In genomic region chr5:156523607-156524006, GRCh38 we compare ENCODE assay signal across 30 cellular contexts.
"Had no signal": no experiment of that assay in that cellular context is flagged by ENCODE, and none has a peak within 500 bp of the region (broad histone marks: within the 10 kb centered on the region; RNA-seq: fewer than 3 reads in every experiment).

No MANE protein-coding gene starts in this region.

- H3K4me1 ChIP-seq: neural progenitor cell, parathyroid adenoma, spleen, thyroid gland, tibial nerve, upper lobe of left lung, vagina had no signal

- H3K4me3 ChIP-seq: neural progenitor cell, ovary, psoas muscle, skin epidermis, smooth muscle cell, spleen, thoracic aorta, thyroid gland, tibial nerve, upper lobe of left lung, vagina had no signal

- FAIRE-seq: urothelium cell line had no signal

- ATAC-seq: naive thymus-derived CD4-positive, alpha-beta T cell; natural killer cell; psoas muscle; right cardiac atrium; sciatic nerve; stimulated activated memory B cell treated with anti-CD40 and anti-IgM and Interleukin-4, amounts not matched to agents 10 μg/mL and 1 μg/mL and 100 μg/mL, for 72 hours; stimulated activated naive CD8-positive, alpha-beta T cell treated with anti-CD3 and anti-CD28 coated beads, Interleukin-15, amount 100 ng/mL, for 72 hours; stimulated activated naive CD8-positive, alpha-beta T cell treated with anti-CD3 and anti-CD28 coated beads, Interleukin-15, Interleukin-2, amounts not matched to agents 100 U/mL and 50 U/mL, for 24 hours had no signal

- H3K9me3 ChIP-seq: ovary, thyroid gland, upper lobe of left lung, vagina had no signal

- H3K27ac ChIP-seq: neural progenitor cell, ovary, parathyroid adenoma, psoas muscle, skin epidermis, spleen, thoracic aorta, thyroid gland, tibial nerve, upper lobe of left lung, vagina had no signal

- H3K36me3 ChIP-seq: neural progenitor cell, ovary, spleen, thoracic aorta, thyroid gland, tibial nerve, upper lobe of left lung, vagina had no signal

- DNase-seq: naive thymus-derived CD4-positive, alpha-beta T cell; natural killer cell; occipital lobe; ovary; posterior cingulate gyrus; psoas muscle; right cardiac atrium; spleen; stimulated activated CD4-positive, alpha-beta T cell treated with anti-CD3 and anti-CD28 coated beads, Interleukin-12 subunit alpha, Interleukin-12 subunit beta, amount 100 ng/mL, for 4 hours; stimulated activated CD4-positive, alpha-beta T cell treated with anti-CD3 and anti-CD28 coated beads, Interleukin-1b, Interleukin-23, amount 100 ng/mL, for 48 hours; stimulated activated CD4-positive, alpha-beta T cell treated with anti-CD3 and anti-CD28 coated beads, Interleukin-4, amount 100 ng/mL, for 1 hour; stimulated activated CD4-positive, alpha-beta T cell treated with anti-CD3 and anti-CD28 coated beads, Interleukin-4, amount 100 ng/mL, for 4 hours; stimulated activated CD8-positive, alpha-beta memory T cell treated with anti-CD3 and anti-CD28 coated beads, Interleukin-4, amount 100 ng/mL, for 48 hours; stimulated activated naive CD4-positive, alpha-beta T cell; stimulated activated naive CD8-positive, alpha-beta T cell treated with anti-CD3 and anti-CD28 coated beads, Interleukin-15, amount 100 ng/mL, for 72 hours; stimulated activated naive CD8-positive, alpha-beta T cell treated with anti-CD3 and anti-CD28 coated beads, Interleukin-15, Interleukin-2, amounts not matched to agents 100 U/mL and 50 U/mL, for 24 hours; substantia nigra; thyroid gland; trophoblast cell; upper lobe of left lung had no signal

- H3K27me3 ChIP-seq: neural progenitor cell, ovary, spleen, thyroid gland, tibial nerve, upper lobe of left lung, vagina had no signal
